Comparison of ENCODE assay signal across 20 cellular contexts in the genomic region with DNA sequence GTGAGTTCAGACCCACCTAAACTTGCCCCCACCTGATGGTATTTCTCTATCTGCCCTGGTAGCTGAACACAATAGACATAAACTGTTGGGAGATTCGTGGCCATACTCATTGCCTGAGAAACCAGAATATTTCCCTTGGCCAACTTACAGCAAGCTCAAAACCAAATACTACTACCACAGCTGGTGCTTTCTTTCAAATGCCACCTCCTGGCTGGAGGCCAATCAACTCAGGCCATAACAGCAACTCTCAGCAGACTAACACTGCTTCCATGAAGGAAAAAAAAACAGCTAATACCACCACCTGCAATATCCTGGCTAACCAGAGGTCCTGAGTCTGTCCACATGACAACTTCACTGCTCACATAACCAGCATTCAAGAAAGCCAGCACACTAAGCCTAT.
DNase-seq lines count a peak whose midpoint lies in the region; ATAC-seq and TF ChIP-seq lines count a peak whose summit lies in the region.
"Had no signal": no experiment of that assay in that cellular context is flagged by ENCODE, and none has a peak within 500 bp of the region (broad histone marks: within the 10 kb centered on the region; RNA-seq: fewer than 3 reads in every experiment).

No MANE protein-coding gene starts in this region.

- no peaks in the 10 kb centered on the region for H3K36me3 ChIP-seq in stomach
- H3K36me3 ChIP-seq: HAP-1 had no signal

- DNase-seq in NCI-H2171 treated with DMSO at 0.1 percent for 48 hours (lab: John Stamatoyannopoulos, UW) (peak; percentile 75), NCI-H2171 (lab: John Stamatoyannopoulos, UW) (no peak), NCI-H69 (lab: John Stamatoyannopoulos, UW) (peak; percentile 40), astrocyte of the spinal cord (ENCODE audit: low read depth, low spot score) (peak; percentile 40), stomach (peak; percentile 63), SK-N-DZ (ENCODE audit: low spot score) (no peak)
- no peak for DNase-seq in activated effector memory CD4-positive, alpha-beta T cell treated with Interleukin-2 at 50 U/mL for 16 hours
- DNase-seq: activated CD4-positive, CD25-positive, alpha-beta regulatory T cell treated with anti-CD3 and anti-CD28 coated beads, Interleukin-2, amount 50 U/mL, for 72 hours; activated CD8-positive, alpha-beta T cell treated with anti-CD3 and anti-CD28 coated beads for 36 hours; activated naive CD8-positive, alpha-beta T cell treated with anti-CD3 and anti-CD28 coated beads, Interleukin-2, amount 10 ng/mL, durations not matched to agents 7 days and 5 days; CD8-positive, alpha-beta memory T cell; DMS53; GDM1; hippocampal formation; mesenchymal stem cell; MM.1S; NCI-H1417 treated with DMSO at 0.1 percent for 48 hours had no signal

- no peak overlapping the region for H3K27ac ChIP-seq in stomach
- H3K27ac ChIP-seq: SK-N-MC had no signal

- TF ChIP-seq CTCF in astrocyte of the spinal cord (IDR thresholded peaks at IDR 0.05; ENCODE audit: low read depth, low read length) (no peak), stomach (IDR thresholded peaks at IDR 0.05) (no peak)

- no peak for TF ChIP-seq EP300 in stomach (IDR thresholded peaks at IDR 0.05)

- 4 to 29% (median 22%) methylated on average over 1 of the region's 1 CpG for WGBS in stomach, 5 donors

- TF ChIP-seq POLR2A in stomach (IDR thresholded peaks at IDR 0.05), result no peak

- H3K4me3 ChIP-seq in astrocyte of the spinal cord (ENCODE audit: low read depth, low read length) (no peak overlapping the region), stomach (no peak overlapping the region)
- H3K4me3 ChIP-seq: HAP-1, SK-N-MC had no signal

- intact Hi-C loops in stomach (cut with DNase I; ENCODE audit: low total_unique reads), result no loop called here

- in situ Hi-C loops in astrocyte of the spinal cord (cut with HindIII; ENCODE audit: low sequenced_read_pairs), result no loop called here

- H3K4me1 ChIP-seq in stomach, result peaks cover 0 to 14% (median 7%) of the 10 kb centered on the region in 4 donors
- H3K4me1 ChIP-seq: HAP-1 had no signal

- ATAC-seq in GM21723 (IDR thresholded peaks at IDR 0.05; ENCODE audit: unreplicated experiment), result no peak
- ATAC-seq: activated CD8-positive, alpha-beta T cell treated with anti-CD3 and anti-CD28 coated beads for 36 hours had no signal

- H3K9me3 ChIP-seq in stomach, result no peaks in the 10 kb centered on the region
- H3K9me3 ChIP-seq: HAP-1 had no signal

- H3K27me3 ChIP-seq in stomach, result no peaks in the 10 kb centered on the region

Comparison
In these comparisons a context has a peak if more than half of its experiments do, and no peak if none do; other contexts are left out.
1. DNase-seq: peak in NCI-H2171 treated with DMSO at 0.1 percent for 48 hours (single experiment), NCI-H69 (single experiment), astrocyte of the spinal cord (single experiment) and stomach (single experiment); none in NCI-H2171 (single experiment), activated effector memory CD4-positive, alpha-beta T cell treated with Interleukin-2 at 50 U/mL for 16 hours (single experiment) and SK-N-DZ (single experiment).